8 cellular contexts compared by ENCODE assay signal in the genomic region with DNA sequence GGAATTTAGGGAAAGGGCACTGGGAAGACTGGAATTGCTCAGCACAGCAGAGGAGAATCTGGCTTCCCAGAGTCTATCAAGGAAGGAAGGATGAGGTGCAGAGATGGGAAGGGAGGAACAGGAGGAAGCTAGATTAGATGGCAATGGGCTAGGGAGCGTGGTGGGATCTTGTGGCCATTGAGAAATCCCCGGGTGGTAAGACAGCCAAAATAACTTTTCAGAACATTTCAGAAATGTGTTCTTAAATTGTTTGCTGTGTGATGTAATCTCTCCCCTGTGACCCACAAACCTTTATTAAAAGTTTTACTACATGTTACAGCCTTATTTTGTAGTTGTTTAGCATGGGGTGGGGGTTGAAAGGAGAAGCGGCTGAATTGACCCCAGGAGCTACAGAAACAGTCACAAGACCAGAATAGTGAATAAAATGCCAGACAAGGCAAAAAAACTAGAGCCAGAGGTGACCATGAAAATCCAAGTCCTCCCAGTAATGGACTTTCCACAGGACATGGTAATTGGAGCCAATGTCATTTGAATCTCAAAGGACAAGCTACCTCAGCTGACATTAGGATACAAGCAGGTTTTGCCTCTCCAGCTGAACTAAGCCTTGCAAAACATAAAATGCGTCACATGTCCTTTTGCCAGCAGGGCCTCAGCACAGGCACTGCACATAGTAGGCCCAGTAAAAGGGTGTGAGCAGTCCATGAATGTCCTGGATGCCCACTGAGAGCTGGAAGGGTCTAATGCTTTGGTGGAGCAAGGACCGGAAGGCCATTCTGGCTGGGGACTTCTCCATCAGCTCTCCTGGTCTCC. TPM values are rescaled to one million over a fixed set of nuclear protein-coding genes. Genes with fewer than 3 reads are reported as not detected.
DNase-seq lines count a peak whose midpoint lies in the region; ATAC-seq, FAIRE-seq and TF ChIP-seq lines count a peak whose summit lies in the region.

No MANE protein-coding gene starts in this region.

- no peaks in the 10 kb centered on the region for H3K9me2 ChIP-seq in Loucy (replicated peaks; ENCODE audit: low read depth, low read length)

- whole genome bisulfite sequencing in A549 (ENCODE audit: missing lambda C conversion rate) = 61% methylated on average over 5 of the region's 5 CpGs
- 72% methylated on average over 5 of the region's 5 CpGs for WGBS in esophagus, 2 donors

- peaks cover 39% of the 10 kb centered on the region for H3K79me2 ChIP-seq in Loucy (ENCODE audit: insufficient read depth, low read length)

- H3K4me1 Mint-ChIP-seq in nephron = peaks cover 59% of the 10 kb centered on the region

- ATAC-seq in A549 = no peak
- ATAC-seq in GM18861 (IDR thresholded peaks at IDR 0.05; ENCODE audit: unreplicated experiment) = no peak

- TF ChIP-seq EP300 in A549 (IDR thresholded peaks at IDR 0.05) = no peak

- no peak for TF ChIP-seq RAD21 in A549 (conservative IDR thresholded peaks at IDR 0.05 in 1 of 2, IDR thresholded peaks at IDR 0.05 in 1 of 2)

- peak overlapping the region; percentile 58 for H2AFZ ChIP-seq in Loucy (ENCODE audit: low read length)

- CTCF ChIA-PET in A549 (lab: Yijun Ruan, JAX) = interaction anchor here (0.6 to 17.7 kb wide), 68 partner anchors 10 to 494 kb away, joined by 3 to 969 read pairs (median 6); a partner anchor contains a TSS

- no peak for FAIRE-seq in A549 (lab: Jason Lieb, UNC)

- peak overlapping the region; percentile 96 to 99 (median 99) for H3K4me3 Mint-ChIP-seq in nephron

- H3K9ac ChIP-seq in Loucy (ENCODE audit: low read depth, low read length, poor library complexity, severe bottlenecking) = peak overlapping the region; percentile 94

- H3K4me3 ChIP-seq in A549 = no peak overlapping the region
- H3K4me3 ChIP-seq in Loucy (ENCODE audit: low read length, poor library complexity, severe bottlenecking) = peak overlapping the region; percentile 95
- no peak overlapping the region for H3K4me3 ChIP-seq in esophagus (ENCODE audit: low read depth in 1 of 2, low read length in 2 of 2)
- H3K4me3 ChIP-seq in WERI-Rb-1 (ENCODE audit: low read depth, low read length) = no peak overlapping the region

- H4K20me1 ChIP-seq in Loucy (ENCODE audit: insufficient read depth, low read length, poor library complexity, severe bottlenecking) = peaks cover 33% of the 10 kb centered on the region

- peaks cover 11% of the 10 kb centered on the region for H3K36me3 Mint-ChIP-seq in nephron (ENCODE audit: low read depth)

- H3K36me3 ChIP-seq in Loucy (ENCODE audit: insufficient read depth, low read length) (no peaks in the 10 kb centered on the region), esophagus (ENCODE audit: control insufficient read depth in 2 of 2, insufficient read depth in 2 of 2, low read length in 1 of 2) (no peaks in the 10 kb centered on the region), WERI-Rb-1 (peaks cover 16% of the 10 kb centered on the region)

- peak overlapping the region; percentile 92 to 99 (median 96) for H3K27ac Mint-ChIP-seq in nephron

- TF ChIP-seq CTCF in A549 (IDR thresholded peaks at IDR 0.05) (no peak), Loucy (conservative IDR thresholded peaks at IDR 0.05; ENCODE audit: low read length) (no peak), nephron (IDR thresholded peaks at IDR 0.05; ENCODE audit: unreplicated experiment in 3 of 3) (no peak), WERI-Rb-1 (IDR thresholded peaks at IDR 0.05; ENCODE audit: low read depth, low read length) (no peak)

- no peaks in the 10 kb centered on the region for H3F3A ChIP-seq in Loucy (ENCODE audit: low read depth)

- H3K27me3 Mint-ChIP-seq in nephron (ENCODE audit: low read depth) = peaks cover 9% of the 10 kb centered on the region

- TF ChIP-seq POLR2A in A549 (IDR thresholded peaks at IDR 0.05; ENCODE audit: low read length) = no peak

- H3K9me3 ChIP-seq in A549 = peaks cover 3% of the 10 kb centered on the region
- H3K9me3 ChIP-seq in Loucy (ENCODE audit: insufficient read depth, low read depth, low read length) = no peaks in the 10 kb centered on the region
- H3K9me3 ChIP-seq in esophagus (ENCODE audit: control insufficient read depth in 2 of 2, insufficient read depth in 1 of 2, low read depth in 1 of 2, low read length in 1 of 2) = peaks cover 0 to 3% of the 10 kb centered on the region in 2 donors
- no peaks in the 10 kb centered on the region for H3K9me3 ChIP-seq in WERI-Rb-1 (ENCODE audit: severe bottlenecking)

- POLR2A ChIA-PET in A549 (lab: Yijun Ruan, JAX) = interaction anchor here (0.9 to 2.0 kb wide), 5 partner anchors 63 to 435 kb away, joined by 3 to 23 read pairs (median 14); a partner anchor contains a TSS

- H3K4me1 ChIP-seq in A549 (peaks cover 79% of the 10 kb centered on the region), Loucy (ENCODE audit: insufficient read depth, low read length, poor library complexity, severe bottlenecking) (peaks cover 41% of the 10 kb centered on the region), esophagus (ENCODE audit: control insufficient read depth in 2 of 2, insufficient read depth in 2 of 2, low read length in 1 of 2) (peaks cover 0 to 12% of the 10 kb centered on the region in 2 donors)

- peak overlapping the region; percentile 75 for H3K4me2 ChIP-seq in A549
- peak overlapping the region; percentile 47 for H3K4me2 ChIP-seq in Loucy (ENCODE audit: low read depth, low read length, poor library complexity, severe bottlenecking)

- no peaks in the 10 kb centered on the region for H3K9me3 Mint-ChIP-seq in nephron

- H3K27me3 ChIP-seq in Loucy (ENCODE audit: insufficient read depth, low read length, poor library complexity, severe bottlenecking) (peaks cover 6% of the 10 kb centered on the region), esophagus (ENCODE audit: control insufficient read depth in 1 of 2, insufficient read depth in 2 of 2, low read length in 2 of 2) (no peaks in the 10 kb centered on the region), WERI-Rb-1 (ENCODE audit: insufficient read depth, low read depth, severe bottlenecking) (no peaks in the 10 kb centered on the region)

- DNase-seq in A549 (ENCODE audit: low read depth in 1 of 2, low spot score in 1 of 2) (no peak), WERI-Rb-1 (no peak), SHP77 (lab: John Stamatoyannopoulos, UW) (no peak), NOMO-1 treated with DMSO at 0.1 percent for 48 hours (lab: John Stamatoyannopoulos, UW; ENCODE audit: unreplicated experiment) (no peak)

- H3K27ac ChIP-seq in A549 (peak overlapping the region; percentile 95 to 98), esophagus (ENCODE audit: low read depth in 2 of 2, low read length in 1 of 2) (peak overlapping the region; percentile 43 to 57), WERI-Rb-1 (no peak overlapping the region)

TF ChIP-seq in A549, 52 proteins besides CTCF, POLR2A, EP300 and RAD21:
- TF ChIP-seq PHF8 (IDR thresholded peaks at IDR 0.05; ENCODE audit: borderline replicate concordance, low read depth) = no peak
- TF ChIP-seq, protein P1, sequence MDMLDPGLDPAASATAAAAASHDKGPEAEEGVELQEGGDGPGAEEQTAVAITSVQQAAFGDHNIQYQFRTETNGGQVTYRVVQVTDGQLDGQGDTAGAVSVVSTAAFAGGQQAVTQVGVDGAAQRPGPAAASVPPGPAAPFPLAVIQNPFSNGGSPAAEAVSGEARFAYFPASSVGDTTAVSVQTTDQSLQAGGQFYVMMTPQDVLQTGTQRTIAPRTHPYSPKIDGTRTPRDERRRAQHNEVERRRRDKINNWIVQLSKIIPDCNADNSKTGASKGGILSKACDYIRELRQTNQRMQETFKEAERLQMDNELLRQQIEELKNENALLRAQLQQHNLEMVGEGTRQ (IDR thresholded peaks at IDR 0.05) = peak; percentile 18; the same call in 1 of the 2 replicates

RNA-seq across cellular contexts. Expression of a gene that starts 1.0 kb away (rescaled TPM):
- polyA plus RNA-seq in A549 (2011; rRNA removed) (147 and 148 TPM in 2 replicates), A549 (2017; fragmentation: RNase III; extraction: RNeasy Plus Mini Kit Qiagen cat#74134 plus additional on column Dnase treatment) (124 to 145 TPM (median 133 TPM) in 3 replicates), esophagus (10 to 100 TPM; 22.6 to 34.7 TPM)
- 66.5 and 81.2 TPM in 2 replicates for polyA plus RNA-seq in A549 (2012; cell fraction: cytosol; rRNA removed)
- 65.5 and 81.1 TPM in 2 replicates for polyA plus RNA-seq in A549 (2012; cell fraction: nucleus; rRNA removed)
- polyA minus RNA-seq in A549 (2011; rRNA and poly(A)+ RNA removed) = 94.6 and 102 TPM in 2 replicates

RNA-seq across cellular contexts. Expression of a gene that starts 50.8 kb away (rescaled TPM):
- polyA plus RNA-seq in A549 (2011; rRNA removed) (16.4 and 20.2 TPM in 2 replicates), A549 (2017; fragmentation: RNase III; extraction: RNeasy Plus Mini Kit Qiagen cat#74134 plus additional on column Dnase treatment) (14.4 to 16.7 TPM (median 16.1 TPM) in 3 replicates), esophagus (10 to 100 TPM; 12.3 to 14.0 TPM)
- 13.3 and 14.6 TPM in 2 replicates for polyA plus RNA-seq in A549 (2012; cell fraction: cytosol; rRNA removed)
- 31.9 and 33.1 TPM in 2 replicates for polyA plus RNA-seq in A549 (2012; cell fraction: nucleus; rRNA removed)
- polyA minus RNA-seq in A549 (2011; rRNA and poly(A)+ RNA removed) = 30.5 and 34.0 TPM in 2 replicates
